36 cellular contexts compared by ENCODE assay signal in genomic region chr15:89524184-89524583, GRCh38. TPM values are rescaled to one million over a fixed set of nuclear protein-coding genes. Genes with fewer than 3 reads are reported as not detected.
"Had no signal": no experiment of that assay in that cellular context is flagged by ENCODE, and none has a peak within 500 bp of the region (broad histone marks: within the 10 kb centered on the region; RNA-seq: fewer than 3 reads in every experiment).

No MANE protein-coding gene starts in this region.

- ATAC-seq: activated CD8-positive, alpha-beta T cell treated with anti-CD3 and anti-CD28 coated beads for 36 hours; activated naive CD8-positive, alpha-beta T cell treated with anti-CD3 and anti-CD28 coated beads, Interleukin-2, amount 50 U/mL, for 24 hours; activated T-cell treated with anti-CD3 and anti-CD28 coated beads, Interleukin-2, amount 50 U/mL, for 4 hours; activated T-cell treated with anti-CD3 and anti-CD28 coated beads, Interleukin-2, amount 50 U/mL, for 72 hours had no signal

- H3K27me3 ChIP-seq: ascending aorta, cardiac muscle cell had no signal

- H3K36me3 Mint-ChIP-seq: activated CD4-positive, alpha-beta memory T cell treated with anti-CD3 and anti-CD28 coated beads for 36 hours; activated naive CD4-positive, alpha-beta T cell treated with anti-CD3 and anti-CD28 coated beads, Interleukin-2, amount 10 ng/mL, durations not matched to agents 7 days and 5 days; activated naive CD4-positive, alpha-beta T cell treated with anti-CD3 and anti-CD28 coated beads, Interleukin-2, amount 50 U/mL, for 24 hours; activated naive CD8-positive, alpha-beta T cell; activated naive CD8-positive, alpha-beta T cell treated with anti-CD3 and anti-CD28 coated beads, Interleukin-2, amount 10 ng/mL, durations not matched to agents 7 days and 5 days; brain had no signal

- H3K4me3 Mint-ChIP-seq: activated B cell treated with CpG ODN at 0.5 μM for 24 hours; activated CD4-positive, alpha-beta memory T cell treated with anti-CD3 and anti-CD28 coated beads for 36 hours; activated CD4-positive, alpha-beta T cell treated with anti-CD3 and anti-CD28 coated beads, Interleukin-2, amount 10 ng/mL, durations not matched to agents 24 days and 14 days; activated CD8-positive, alpha-beta T cell treated with anti-CD3 and anti-CD28 coated beads for 36 hours; activated naive CD4-positive, alpha-beta T cell treated with anti-CD3 and anti-CD28 coated beads, Interleukin-2, amount 10 ng/mL, durations not matched to agents 7 days and 5 days; activated naive CD4-positive, alpha-beta T cell treated with anti-CD3 and anti-CD28 coated beads, Interleukin-2, amount 50 U/mL, for 24 hours; activated naive CD8-positive, alpha-beta T cell; activated naive CD8-positive, alpha-beta T cell treated with anti-CD3 and anti-CD28 coated beads, Interleukin-2, amount 10 ng/mL, durations not matched to agents 7 days and 5 days; activated naive CD8-positive, alpha-beta T cell treated with anti-CD3 and anti-CD28 coated beads, Interleukin-2, amount 50 U/mL, for 24 hours; activated T-cell treated with anti-CD3 and anti-CD28 coated beads, Interleukin-2, amount 50 U/mL, for 4 hours; activated T-cell treated with anti-CD3 and anti-CD28 coated beads, Interleukin-2, amount 50 U/mL, for 72 hours; activated T-helper 1 cell treated with anti-CD3 and anti-CD28 coated beads, Interleukin-12 subunit alpha, Interleukin-12 subunit beta, Interleukin-2, Interleukin-4 antibody, amounts not matched to agents 30 ng/mL and 10 ng/mL and 1 ng/mL, durations not matched to agents 14 hours and 24 hours and 36 hours; brain; central memory CD8-positive, alpha-beta T cell; T-helper 2 cell treated with Interferon-gamma antibody and Interleukin-4, amounts not matched to agents 5 μg/mL and 100 μg/mL, for 36 hours had no signal

- DNase-seq: activated B cell treated with CpG ODN at 0.5 μM for 24 hours; activated CD4-positive, alpha-beta memory T cell treated with anti-CD3 and anti-CD28 coated beads for 36 hours; activated CD4-positive, alpha-beta T cell treated with anti-CD3 and anti-CD28 coated beads for 4 hours; activated CD4-positive, alpha-beta T cell treated with anti-CD3 and anti-CD28 coated beads, Interleukin-2, amount 10 ng/mL, durations not matched to agents 24 days and 14 days; activated CD4-positive, alpha-beta T cell treated with anti-CD3 and anti-CD28 coated beads, Interleukin-2, amount 50 U/mL, for 1 hour; activated CD4-positive, alpha-beta T cell treated with anti-CD3 and anti-CD28 coated beads, Interleukin-2, amount 50 U/mL, for 4 hours; activated CD4-positive, CD25-positive, alpha-beta regulatory T cell treated with anti-CD3 and anti-CD28 coated beads, Interleukin-2, amount 50 U/mL, for 72 hours; activated CD8-positive, alpha-beta memory T cell treated with anti-CD3 and anti-CD28 coated beads, Interleukin-2, amount 50 U/mL, for 4 hours; activated CD8-positive, alpha-beta T cell treated with anti-CD3 and anti-CD28 coated beads for 36 hours; activated effector memory CD4-positive, alpha-beta T cell treated with Interleukin-2 at 50 U/mL for 16 hours; activated gamma-delta T cell; activated naive CD4-positive, alpha-beta T cell treated with anti-CD3 and anti-CD28 coated beads, Interleukin-2, amount 10 ng/mL, durations not matched to agents 7 days and 5 days; activated naive CD4-positive, alpha-beta T cell treated with Interleukin-2 at 50 U/mL for 16 hours; activated naive CD8-positive, alpha-beta T cell treated with anti-CD3 and anti-CD28 coated beads, Interleukin-2, amount 10 ng/mL, durations not matched to agents 7 days and 5 days; activated naive CD8-positive, alpha-beta T cell treated with anti-CD3 and anti-CD28 coated beads, Interleukin-2, amount 50 U/mL, for 24 hours; activated T-cell treated with anti-CD3 and anti-CD28 coated beads for 4 hours; activated T-cell treated with anti-CD3 and anti-CD28 coated beads, Interleukin-2, amount 50 U/mL, for 1 hour; activated T-cell treated with anti-CD3 and anti-CD28 coated beads, Interleukin-2, amount 50 U/mL, for 4 hours; activated T-cell treated with anti-CD3 and anti-CD28 coated beads, Interleukin-2, amount 50 U/mL, for 72 hours; amygdala; anterior cingulate cortex; caudate nucleus; cerebellar nuclear complex; T-helper 2 cell; T-helper 9 cell had no signal

- H3K9me3 Mint-ChIP-seq: activated CD4-positive, alpha-beta T cell treated with anti-CD3 and anti-CD28 coated beads, Interleukin-2, amount 10 ng/mL, durations not matched to agents 24 days and 14 days; activated naive CD4-positive, alpha-beta T cell treated with anti-CD3 and anti-CD28 coated beads, Interleukin-2, amount 10 ng/mL, durations not matched to agents 7 days and 5 days; activated naive CD4-positive, alpha-beta T cell treated with anti-CD3 and anti-CD28 coated beads, Interleukin-2, amount 50 U/mL, for 24 hours; activated naive CD8-positive, alpha-beta T cell treated with anti-CD3 and anti-CD28 coated beads, Interleukin-2, amount 10 ng/mL, durations not matched to agents 7 days and 5 days; activated naive CD8-positive, alpha-beta T cell treated with anti-CD3 and anti-CD28 coated beads, Interleukin-2, amount 50 U/mL, for 24 hours; activated T-cell treated with anti-CD3 and anti-CD28 coated beads, Interleukin-2, amount 50 U/mL, for 4 hours; activated T-cell treated with anti-CD3 and anti-CD28 coated beads, Interleukin-2, amount 50 U/mL, for 72 hours; activated T-helper 1 cell treated with anti-CD3 and anti-CD28 coated beads, Interleukin-12 subunit alpha, Interleukin-12 subunit beta, Interleukin-2, Interleukin-4 antibody, amounts not matched to agents 30 ng/mL and 10 ng/mL and 1 ng/mL, durations not matched to agents 14 hours and 24 hours and 36 hours; brain; central memory CD8-positive, alpha-beta T cell; T-helper 2 cell treated with Interferon-gamma antibody and Interleukin-4, amounts not matched to agents 5 μg/mL and 100 μg/mL, for 36 hours had no signal

- H3K4me1 ChIP-seq: ascending aorta had no signal

- H3K27ac Mint-ChIP-seq: activated B cell treated with CpG ODN at 0.5 μM for 24 hours; activated CD4-positive, alpha-beta memory T cell treated with anti-CD3 and anti-CD28 coated beads for 36 hours; activated CD4-positive, alpha-beta T cell treated with anti-CD3 and anti-CD28 coated beads, Interleukin-2, amount 10 ng/mL, durations not matched to agents 24 days and 14 days; activated CD8-positive, alpha-beta T cell treated with anti-CD3 and anti-CD28 coated beads for 36 hours; activated naive CD4-positive, alpha-beta T cell treated with anti-CD3 and anti-CD28 coated beads, Interleukin-2, amount 10 ng/mL, durations not matched to agents 7 days and 5 days; activated naive CD4-positive, alpha-beta T cell treated with anti-CD3 and anti-CD28 coated beads, Interleukin-2, amount 50 U/mL, for 24 hours; activated naive CD8-positive, alpha-beta T cell; activated naive CD8-positive, alpha-beta T cell treated with anti-CD3 and anti-CD28 coated beads, Interleukin-2, amount 10 ng/mL, durations not matched to agents 7 days and 5 days; activated naive CD8-positive, alpha-beta T cell treated with anti-CD3 and anti-CD28 coated beads, Interleukin-2, amount 50 U/mL, for 24 hours; activated T-cell treated with anti-CD3 and anti-CD28 coated beads, Interleukin-2, amount 50 U/mL, for 72 hours; activated T-helper 1 cell treated with anti-CD3 and anti-CD28 coated beads, Interleukin-12 subunit alpha, Interleukin-12 subunit beta, Interleukin-2, Interleukin-4 antibody, amounts not matched to agents 30 ng/mL and 10 ng/mL and 1 ng/mL, durations not matched to agents 14 hours and 24 hours and 36 hours; activated T-helper 2 cell treated with anti-CD3 and anti-CD28 coated beads, Interferon-gamma antibody, Interleukin-2, Interleukin-4, amounts not matched to agents 10 μg/mL and 5 μg/mL and 100 μg/mL, durations not matched to agents 14 hours and 24 hours and 36 hours; brain; T-helper 2 cell treated with Interferon-gamma antibody and Interleukin-4, amounts not matched to agents 5 μg/mL and 100 μg/mL, for 36 hours had no signal

- H3K4me1 Mint-ChIP-seq: activated naive CD4-positive, alpha-beta T cell treated with anti-CD3 and anti-CD28 coated beads, Interleukin-2, amount 10 ng/mL, durations not matched to agents 7 days and 5 days; activated naive CD4-positive, alpha-beta T cell treated with anti-CD3 and anti-CD28 coated beads, Interleukin-2, amount 50 U/mL, for 24 hours; activated naive CD8-positive, alpha-beta T cell treated with anti-CD3 and anti-CD28 coated beads, Interleukin-2, amount 10 ng/mL, durations not matched to agents 7 days and 5 days; brain; central memory CD8-positive, alpha-beta T cell had no signal

- H3K27me3 Mint-ChIP-seq: activated CD4-positive, alpha-beta memory T cell treated with anti-CD3 and anti-CD28 coated beads for 36 hours; activated naive CD4-positive, alpha-beta T cell treated with anti-CD3 and anti-CD28 coated beads, Interleukin-2, amount 50 U/mL, for 24 hours; activated naive CD8-positive, alpha-beta T cell; brain had no signal

- H3K36me3 ChIP-seq: ascending aorta, cardiac muscle cell had no signal

- H3K9me3 ChIP-seq: ascending aorta had no signal

- H3K4me3 ChIP-seq: ascending aorta, cardiac muscle cell had no signal

RNA-seq across cellular contexts. Expression of gene RHCG, which starts 27.8 kb away (rescaled TPM):
- total RNA-seq: activated B cell treated with CpG ODN at 0.5 μM for 24 hours; activated CD4-positive, alpha-beta memory T cell treated with anti-CD3 and anti-CD28 coated beads for 36 hours; activated CD4-positive, alpha-beta T cell treated with anti-CD3 and anti-CD28 coated beads, Interleukin-2, amount 10 ng/mL, durations not matched to agents 24 days and 14 days; activated CD8-positive, alpha-beta memory T cell treated with anti-CD3 and anti-CD28 coated beads for 36 hours; activated CD8-positive, alpha-beta T cell treated with anti-CD3 and anti-CD28 coated beads for 36 hours; activated naive CD8-positive, alpha-beta T cell treated with anti-CD3 and anti-CD28 coated beads, Interleukin-2, amount 10 ng/mL, durations not matched to agents 7 days and 5 days; activated T-cell treated with anti-CD3 and anti-CD28 coated beads, Interleukin-2, amount 50 U/mL, for 4 hours; activated T-cell treated with anti-CD3 and anti-CD28 coated beads, Interleukin-2, amount 50 U/mL, for 72 hours; activated T-helper 1 cell treated with anti-CD3 and anti-CD28 coated beads, Interleukin-12 subunit alpha, Interleukin-12 subunit beta, Interleukin-2, Interleukin-4 antibody, amounts not matched to agents 30 ng/mL and 10 ng/mL and 1 ng/mL, durations not matched to agents 14 hours and 24 hours and 36 hours; activated T-helper 2 cell treated with anti-CD3 and anti-CD28 coated beads, Interferon-gamma antibody, Interleukin-2, Interleukin-4, amounts not matched to agents 10 μg/mL and 5 μg/mL and 100 μg/mL, durations not matched to agents 14 hours and 24 hours and 36 hours; cardiac muscle cell; chondrocyte had no signal

RNA-seq across cellular contexts. Expression of gene TICRR, which starts 51.1 kb away (rescaled TPM):
- total RNA-seq: ascending aorta had no signal
